27 cellular contexts compared by ENCODE assay signal in the genomic region with DNA sequence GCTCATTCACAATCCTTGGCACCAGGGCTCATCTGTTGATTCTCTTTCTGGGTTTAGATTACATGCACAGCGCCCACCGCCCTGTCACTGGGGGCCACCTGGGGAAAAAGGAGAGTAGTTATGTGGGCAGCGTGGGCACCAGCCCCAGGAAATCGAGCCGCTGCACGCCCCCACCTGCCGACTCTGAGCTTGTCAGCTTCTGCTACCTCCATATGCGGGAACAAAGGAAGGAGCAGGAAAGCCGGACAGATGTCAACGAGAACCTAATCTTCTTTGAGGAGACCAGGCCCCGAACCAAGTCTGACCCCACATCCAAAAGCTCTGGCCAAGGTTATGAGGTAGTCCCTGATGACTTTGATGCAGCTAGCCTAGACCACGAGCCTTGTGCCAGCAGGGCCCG. TPM values are rescaled to one million over a fixed set of nuclear protein-coding genes. Genes with fewer than 3 reads are reported as not detected.
DNase-seq lines count a peak whose midpoint lies in the region; ATAC-seq, FAIRE-seq and TF ChIP-seq lines count a peak whose summit lies in the region.
"Had no signal": no experiment of that assay in that cellular context is flagged by ENCODE, and none has a peak within 500 bp of the region (broad histone marks: within the 10 kb centered on the region; RNA-seq: fewer than 3 reads in every experiment).

No MANE protein-coding gene starts in this region.

- H3K9me3 Mint-ChIP-seq in mesothelial cell of epicardium = peaks cover 22% of the 10 kb centered on the region
- H3K9me3 Mint-ChIP-seq: CD4-positive, alpha-beta T cell; CD8-positive, alpha-beta memory T cell had no signal

- TF ChIP-seq POLR2A in suprapubic skin (IDR thresholded peaks at IDR 0.05) = no peak

- no peak for FAIRE-seq in urothelium cell line (lab: Jason Lieb, UNC)
- FAIRE-seq: A204.1, D721Med, GM12878, GM18507, GM19239, H1 had no signal

- H3K27me3 ChIP-seq in right atrium auricular region = no peaks in the 10 kb centered on the region
- no peaks in the 10 kb centered on the region for H3K27me3 ChIP-seq in right cardiac atrium (ENCODE audit: control insufficient read depth, insufficient read depth)
- H3K27me3 ChIP-seq in suprapubic skin = no peaks in the 10 kb centered on the region
- H3K27me3 ChIP-seq: BE2C had no signal

- no peaks in the 10 kb centered on the region for H3K36me3 Mint-ChIP-seq in mesothelial cell of epicardium
- H3K36me3 Mint-ChIP-seq: CD14-positive monocyte had no signal

- no peak for ATAC-seq in right cardiac atrium
- ATAC-seq in GM18517 (IDR thresholded peaks at IDR 0.05; ENCODE audit: unreplicated experiment) = no peak
- ATAC-seq: GM12878 had no signal

- DNase-seq in right atrium auricular region (ENCODE audit: low spot score) = peak; percentile 32
- no peak for DNase-seq in right cardiac atrium
- DNase-seq in mesothelial cell of epicardium (ENCODE audit: low spot score in 2 of 2, unreplicated experiment in 2 of 2) = no peak
- no peak for DNase-seq in pons (ENCODE audit: low spot score)
- DNase-seq in urothelium cell line (ENCODE audit: low spot score) = no peak
- no peak for DNase-seq in suprapubic skin (ENCODE audit: low spot score in 2 of 2)
- DNase-seq: AML-193; BE2C; CD4-positive, alpha-beta T cell; CD8-positive, alpha-beta memory T cell; DMS 273 treated with DMSO at 0.1 percent for 48 hours; DMS79; EL; GDM1; GM23248; HCEC 1CT had no signal

- no peak for TF ChIP-seq EP300 in suprapubic skin (IDR thresholded peaks at IDR 0.05)

- no peaks in the 10 kb centered on the region for H3K9me3 ChIP-seq in right atrium auricular region
- H3K9me3 ChIP-seq in right cardiac atrium (ENCODE audit: control insufficient read depth, low read length) = no peaks in the 10 kb centered on the region
- H3K9me3 ChIP-seq in suprapubic skin = no peaks in the 10 kb centered on the region
- H3K9me3 ChIP-seq: BE2C had no signal

- intact Hi-C loops in right cardiac atrium (cut with DNase I) = no loop called here

- H3K4me3 Mint-ChIP-seq in mesothelial cell of epicardium = no peak overlapping the region
- H3K4me3 Mint-ChIP-seq: CD14-positive monocyte; CD4-positive, alpha-beta T cell; CD8-positive, alpha-beta memory T cell had no signal

- H3K27me3 Mint-ChIP-seq in mesothelial cell of epicardium (ENCODE audit: low read depth) = no peaks in the 10 kb centered on the region
- H3K27me3 Mint-ChIP-seq: CD4-positive, alpha-beta T cell had no signal

- H3K36me3 ChIP-seq in right atrium auricular region = no peaks in the 10 kb centered on the region
- H3K36me3 ChIP-seq in suprapubic skin = no peaks in the 10 kb centered on the region
- H3K36me3 ChIP-seq: BE2C; BLaER1 treated with 17β-estradiol and CSF1 and Interleukin-3, amounts not matched to agents 10 nM and 100 nM had no signal

- H3K4me1 Mint-ChIP-seq in mesothelial cell of epicardium = peaks cover 15% of the 10 kb centered on the region
- H3K4me1 Mint-ChIP-seq: CD14-positive monocyte; CD8-positive, alpha-beta memory T cell had no signal

- H3K4me3 ChIP-seq in right atrium auricular region (no peak overlapping the region), right cardiac atrium (ENCODE audit: low read length) (no peak overlapping the region), suprapubic skin (no peak overlapping the region)
- H3K4me3 ChIP-seq: BLaER1 treated with 17β-estradiol and CSF1 and Interleukin-3, amounts not matched to agents 10 nM and 100 nM; GM12878; GM23248 had no signal

- peak overlapping the region; percentile 90 for H3K27ac Mint-ChIP-seq in mesothelial cell of epicardium
- H3K27ac Mint-ChIP-seq: CD14-positive monocyte; CD4-positive, alpha-beta T cell; CD8-positive, alpha-beta memory T cell had no signal

- TF ChIP-seq CTCF in right atrium auricular region (IDR thresholded peaks at IDR 0.05) (no peak), VCaP (conservative IDR thresholded peaks at IDR 0.05) (no peak), mesothelial cell of epicardium (IDR thresholded peaks at IDR 0.05; ENCODE audit: unreplicated experiment) (no peak), suprapubic skin (IDR thresholded peaks at IDR 0.05) (no peak)

- H3K27ac ChIP-seq in right atrium auricular region (no peak overlapping the region), right cardiac atrium (ENCODE audit: low read length) (no peak overlapping the region), VCaP (peak overlapping the region; percentile 8; the same call in 1 of the 2 replicates), suprapubic skin (no peak overlapping the region)
- H3K27ac ChIP-seq: 22Rv1; BLaER1 treated with 17β-estradiol and CSF1 and Interleukin-3, amounts not matched to agents 10 nM and 100 nM; GM23248 had no signal

- 92% methylated on average over 13 of the region's 13 CpGs for WGBS in right cardiac atrium
- 90% methylated on average over 12 of the region's 13 CpGs for whole genome bisulfite sequencing in suprapubic skin

- H3K4me1 ChIP-seq in right atrium auricular region = no peaks in the 10 kb centered on the region
- no peaks in the 10 kb centered on the region for H3K4me1 ChIP-seq in right cardiac atrium (ENCODE audit: control insufficient read depth, insufficient read depth, low read length)
- H3K4me1 ChIP-seq in suprapubic skin = no peaks in the 10 kb centered on the region
- H3K4me1 ChIP-seq: BE2C had no signal

RNA-seq across cellular contexts. Expression of gene PRPS1, which starts 31.0 kb away (rescaled TPM):
- total RNA-seq in right atrium auricular region = 10 to 100 TPM; 19.0 to 23.8 TPM
- total RNA-seq in right cardiac atrium = 10 to 100 TPM; 20.4 to 26.3 (median 24.8) TPM
- 13.9 TPM for polyA plus RNA-seq in right cardiac atrium
- total RNA-seq in mesothelial cell of epicardium = 28.3 to 32.1 TPM (median 30.0 TPM) in 3 replicates
- total RNA-seq in suprapubic skin = 10 to 100 TPM in 3 of 4 donors, 1 to 10 TPM in 1; 8.2 to 17.5 (median 14.5) TPM
